Comparison of ENCODE assay signal across 12 cellular contexts in genomic region chr14:64722842-64723447, GRCh38. TPM values are rescaled to one million over a fixed set of nuclear protein-coding genes. Genes with fewer than 3 reads are reported as not detected.
DNase-seq lines count a peak whose midpoint lies in the region; ATAC-seq, FAIRE-seq and TF ChIP-seq lines count a peak whose summit lies in the region.
"Had no signal": no experiment of that assay in that cellular context is flagged by ENCODE, and none has a peak within 500 bp of the region (broad histone marks: within the 10 kb centered on the region; RNA-seq: fewer than 3 reads in every experiment).

No MANE protein-coding gene starts in this region.

- no peak overlapping the region for H3K4me3 ChIP-seq in left ventricle myocardium inferior
- H3K4me3 ChIP-seq in dorsolateral prefrontal cortex = peak overlapping the region in 2 of 59 donors; percentile 4 to 31
- no peak overlapping the region for H3K4me3 ChIP-seq in pancreas
- no peak overlapping the region for H3K4me3 ChIP-seq in MM.1S (ENCODE audit: low read length)
- H3K4me3 ChIP-seq: left lung, SK-N-MC had no signal

- ATAC-seq in Right ventricle myocardium inferior (no peak), pancreas (no peak), GM21367 (IDR thresholded peaks at IDR 0.05; ENCODE audit: unreplicated experiment) (no peak), HG02981 (IDR thresholded peaks at IDR 0.05; ENCODE audit: unreplicated experiment) (no peak)
- ATAC-seq: left lung had no signal

- no peak overlapping the region for H2AFZ ChIP-seq in MM.1S (ENCODE audit: low read length)

- no peak overlapping the region for H3K9ac ChIP-seq in MM.1S (ENCODE audit: low read length)

- peak overlapping the region; percentile 80 for H3K27ac ChIP-seq in left ventricle myocardium inferior (replicated peaks)
- H3K27ac ChIP-seq in dorsolateral prefrontal cortex = peak overlapping the region; percentile 44 to 99 (median 87)
- H3K27ac ChIP-seq in pancreas = peak overlapping the region; percentile 86 to 94 (median 88)
- no peak overlapping the region for H3K27ac ChIP-seq in MM.1S (ENCODE audit: low read length)
- H3K27ac ChIP-seq: SK-N-MC had no signal

- no peak for DNase-seq in left ventricle myocardium inferior
- no peak for DNase-seq in Right ventricle myocardium inferior (ENCODE audit: missing footprints)
- DNase-seq in dorsolateral prefrontal cortex = peak in 1 of 10 donors; percentile 13
- DNase-seq in pancreas = peak in 1 of 6 donors; percentile 28
- DNase-seq in NCI-H2029 (lab: John Stamatoyannopoulos, UW) = no peak
- no peak for DNase-seq in MM.1S
- DNase-seq: HCEC 1CT had no signal

- no peak for FAIRE-seq in pancreas (lab: Jason Lieb, UNC)

- peaks cover 93% of the 10 kb centered on the region for H3K4me1 ChIP-seq in left ventricle myocardium inferior
- H3K4me1 ChIP-seq in pancreas = peaks cover 61 to 92% (median 75%) of the 10 kb centered on the region in 3 donors
- H3K4me1 ChIP-seq in MM.1S (ENCODE audit: low read length) = 0 out of 2 replicates have a peak, but pooled peaks cover 3% of the 10 kb centered on the region

- H4K20me1 ChIP-seq in MM.1S (ENCODE audit: insufficient read depth, low read length) = no peaks in the 10 kb centered on the region

- TF ChIP-seq CTCF in left ventricle myocardium inferior (IDR thresholded peaks at IDR 0.05; ENCODE audit: borderline replicate concordance) = no peak
- no peak for TF ChIP-seq CTCF in dorsolateral prefrontal cortex (IDR thresholded peaks at IDR 0.05 in 54 of 56, conservative IDR thresholded peaks at IDR 0.05 in 2 of 56; ENCODE audit: low read depth in 1 of 56, partially characterized antibody in 56 of 56)
- TF ChIP-seq CTCF in pancreas (IDR thresholded peaks at IDR 0.05) = no peak
- no peak for TF ChIP-seq CTCF in MM.1S (IDR thresholded peaks at IDR 0.05; ENCODE audit: low read length)

- WGBS in pancreas, 2 donors = 89 to 96% methylated on average over 5 of the region's 5 CpGs

- H3K4me2 ChIP-seq in MM.1S (ENCODE audit: low read depth, low read length) = no peak overlapping the region

- no peaks in the 10 kb centered on the region for H3K79me2 ChIP-seq in MM.1S (ENCODE audit: low read length)

- H3K36me3 ChIP-seq in left ventricle myocardium inferior (peaks cover 5% of the 10 kb centered on the region), pancreas (peaks cover 0 to 4% (median under 1%) of the 10 kb centered on the region in 3 donors), MM.1S (replicated peaks; ENCODE audit: insufficient read depth, low read length) (no peaks in the 10 kb centered on the region)

- H3K9me3 ChIP-seq in left ventricle myocardium inferior (replicated peaks) (no peaks in the 10 kb centered on the region), pancreas (no peaks in the 10 kb centered on the region), MM.1S (replicated peaks; ENCODE audit: insufficient read depth, low read length) (no peaks in the 10 kb centered on the region)
- H3K9me3 ChIP-seq: BE2C, left lung had no signal

- H3F3A ChIP-seq in MM.1S (ENCODE audit: insufficient read depth, low read length) = no peaks in the 10 kb centered on the region

- H3K9me2 ChIP-seq in MM.1S (replicated peaks; ENCODE audit: insufficient read depth, low read length) = no peaks in the 10 kb centered on the region

- H3K27me3 ChIP-seq in left ventricle myocardium inferior (ENCODE audit: low read depth) (no peaks in the 10 kb centered on the region), dorsolateral prefrontal cortex (no peaks in the 10 kb centered on the region), pancreas (no peaks in the 10 kb centered on the region), MM.1S (replicated peaks; ENCODE audit: insufficient read depth, low read length) (no peaks in the 10 kb centered on the region)
- H3K27me3 ChIP-seq: BE2C, left lung had no signal

- intact Hi-C loops in left ventricle myocardium inferior (cut with micrococcal nuclease) = no loop called here
- intact Hi-C loops in Right ventricle myocardium inferior (cut with DNase I) = loop anchor here (10.0 kb wide), 1 partner anchor 48 kb away; no protein-coding TSS in a partner anchor
- intact Hi-C loops in dorsolateral prefrontal cortex (cut with DNase I) = no loop called here
- intact Hi-C loops in pancreas (cut with DNase I) = no loop called here

RNA-seq across cellular contexts. Expression of gene PLEKHG3, which starts 18.7 kb away (rescaled TPM):
- total RNA-seq in left ventricle myocardium inferior (16.5 TPM), Right ventricle myocardium inferior (19.6 TPM), dorsolateral prefrontal cortex (100 to 1,000 TPM in 43 of 120 experiments, 10 to 100 TPM in 77; 27.1 to 361 (median 85.0) TPM), pancreas (10 to 100 TPM; 33.3 to 60.7 (median 41.0) TPM)
- 10 to 100 TPM; 33.8 to 42.0 TPM for polyA plus RNA-seq in pancreas
